ENCODE assay signal across 22 cellular contexts in genomic region chr13:23883255-23883654, GRCh38. TPM values are rescaled to one million over a fixed set of nuclear protein-coding genes. Genes with fewer than 3 reads are reported as not detected.
DNase-seq lines count a peak whose midpoint lies in the region; ATAC-seq and TF ChIP-seq lines count a peak whose summit lies in the region.
"Had no signal": no experiment of that assay in that cellular context is flagged by ENCODE, and none has a peak within 500 bp of the region (broad histone marks: within the 10 kb centered on the region; RNA-seq: fewer than 3 reads in every experiment).

No MANE protein-coding gene starts in this region.

- intact Hi-C loops in activated CD4-positive, alpha-beta T cell treated with anti-CD3 and anti-CD28 coated beads, Interleukin-2, amount 10 ng/mL, durations not matched to agents 24 days and 14 days (cut with micrococcal nuclease) = loop anchor here (10.0 kb wide), 1 partner anchor 88 kb away; no protein-coding TSS in a partner anchor

- no peak overlapping the region for H3K4me3 ChIP-seq in right atrium auricular region
- H3K4me3 ChIP-seq: BLaER1 treated with 17β-estradiol and CSF1 and Interleukin-3, amounts not matched to agents 10 nM and 100 nM; GM23338 had no signal

- H3K4me3 Mint-ChIP-seq in activated CD4-positive, alpha-beta T cell treated with anti-CD3 and anti-CD28 coated beads, Interleukin-2, amount 10 ng/mL, durations not matched to agents 24 days and 14 days = no peak overlapping the region
- H3K4me3 Mint-ChIP-seq: CD14-positive monocyte; CD4-positive, alpha-beta T cell; CD8-positive, alpha-beta memory T cell; GM23338; H9 had no signal

- H3K27me3 ChIP-seq in foreskin keratinocyte = no peaks in the 10 kb centered on the region
- no peaks in the 10 kb centered on the region for H3K27me3 ChIP-seq in right atrium auricular region
- H3K27me3 ChIP-seq: BE2C; BLaER1 treated with 17β-estradiol and CSF1 and Interleukin-3, amounts not matched to agents 10 nM and 100 nM had no signal

- peaks cover 16% of the 10 kb centered on the region for H3K36me3 ChIP-seq in right atrium auricular region

- H3K4me1 Mint-ChIP-seq in activated CD4-positive, alpha-beta T cell treated with anti-CD3 and anti-CD28 coated beads, Interleukin-2, amount 10 ng/mL, durations not matched to agents 24 days and 14 days = peaks cover 10% of the 10 kb centered on the region

- H3K9me3 Mint-ChIP-seq in activated CD4-positive, alpha-beta T cell treated with anti-CD3 and anti-CD28 coated beads, Interleukin-2, amount 10 ng/mL, durations not matched to agents 24 days and 14 days = no peaks in the 10 kb centered on the region
- H3K9me3 Mint-ChIP-seq: CD14-positive monocyte; CD4-positive, alpha-beta T cell; CD8-positive, alpha-beta memory T cell; GM23338; H9 had no signal

- H3K27me3 Mint-ChIP-seq in activated CD4-positive, alpha-beta T cell treated with anti-CD3 and anti-CD28 coated beads, Interleukin-2, amount 10 ng/mL, durations not matched to agents 24 days and 14 days = no peaks in the 10 kb centered on the region
- H3K27me3 Mint-ChIP-seq: CD4-positive, alpha-beta T cell; CD8-positive, alpha-beta memory T cell had no signal

- H3K9me3 ChIP-seq in right atrium auricular region = no peaks in the 10 kb centered on the region
- H3K9me3 ChIP-seq: BE2C; BLaER1 treated with 17β-estradiol and CSF1 and Interleukin-3, amounts not matched to agents 10 nM and 100 nM had no signal

- DNase-seq in activated CD4-positive, alpha-beta T cell treated with anti-CD3 and anti-CD28 coated beads, Interleukin-2, amount 10 ng/mL, durations not matched to agents 24 days and 14 days = peak; percentile 42
- DNase-seq in activated CD4-positive, alpha-beta T cell treated with anti-CD3 and anti-CD28 coated beads for 4 hours = no peak
- peak; percentile 44 for DNase-seq in midbrain (lab: John Stamatoyannopoulos, UW)
- DNase-seq in substantia nigra (lab: John Stamatoyannopoulos, UW) = no peak
- DNase-seq in foreskin keratinocyte = no peak
- DNase-seq in right atrium auricular region (ENCODE audit: low spot score) = no peak
- DNase-seq: BE2C; CD4-positive, alpha-beta T cell; CD8-positive, alpha-beta memory T cell; DMS 273 treated with DMSO at 0.1 percent for 48 hours; DMS79 treated with DMSO at 0.1 percent for 48 hours; GF-D8; H9 had no signal

- peaks cover 5% of the 10 kb centered on the region for H3K36me3 Mint-ChIP-seq in activated CD4-positive, alpha-beta T cell treated with anti-CD3 and anti-CD28 coated beads, Interleukin-2, amount 10 ng/mL, durations not matched to agents 24 days and 14 days (ENCODE audit: low read depth)

- no peak for ATAC-seq in foreskin keratinocyte
- no peak for ATAC-seq in HG03469 (IDR thresholded peaks at IDR 0.05; ENCODE audit: unreplicated experiment)
- ATAC-seq: GM23338, HCT116 had no signal

- H3K27ac ChIP-seq in substantia nigra (ENCODE audit: low read depth, low read length, poor library complexity, severe bottlenecking) = peak overlapping the region; percentile 49
- H3K27ac ChIP-seq in foreskin keratinocyte = no peak overlapping the region
- no peak overlapping the region for H3K27ac ChIP-seq in right atrium auricular region
- H3K27ac ChIP-seq: 22Rv1; BLaER1 treated with 17β-estradiol and CSF1 and Interleukin-3, amounts not matched to agents 10 nM and 100 nM had no signal

- no peak for TF ChIP-seq CTCF in foreskin keratinocyte (conservative IDR thresholded peaks at IDR 0.05)
- TF ChIP-seq CTCF in right atrium auricular region (IDR thresholded peaks at IDR 0.05) = no peak

- H3K27ac Mint-ChIP-seq in activated CD4-positive, alpha-beta T cell treated with anti-CD3 and anti-CD28 coated beads, Interleukin-2, amount 10 ng/mL, durations not matched to agents 24 days and 14 days = no peak overlapping the region
- H3K27ac Mint-ChIP-seq: CD14-positive monocyte; CD4-positive, alpha-beta T cell; CD8-positive, alpha-beta memory T cell; GM23338; H9 had no signal

- H3K4me1 ChIP-seq in foreskin keratinocyte (peaks cover 13% of the 10 kb centered on the region), right atrium auricular region (peaks cover 0 to 5% of the 10 kb centered on the region in 2 donors)
- H3K4me1 ChIP-seq: BE2C had no signal

RNA-seq across cellular contexts. Expression of gene MIPEP, which starts 5.9 kb away (rescaled TPM):
- total RNA-seq in activated CD4-positive, alpha-beta T cell treated with anti-CD3 and anti-CD28 coated beads, Interleukin-2, amount 10 ng/mL, durations not matched to agents 24 days and 14 days = 10.4 and 10.9 TPM in 2 replicates
- total RNA-seq in foreskin keratinocyte (23.7 and 29.2 TPM in 2 replicates), right atrium auricular region (100 to 1,000 TPM in 1 of 2 donors, 10 to 100 TPM in 1; 60.4 to 107 TPM)
- polyA plus RNA-seq in foreskin keratinocyte = 24.1 and 27.2 TPM in 2 replicates

RNA-seq across cellular contexts. Expression of gene C1QTNF9B, which starts 14.0 kb away (rescaled TPM):
- not detected in 2 replicates for total RNA-seq in activated CD4-positive, alpha-beta T cell treated with anti-CD3 and anti-CD28 coated beads, Interleukin-2, amount 10 ng/mL, durations not matched to agents 24 days and 14 days
- not detected in 2 replicates for total RNA-seq in foreskin keratinocyte
- polyA plus RNA-seq in foreskin keratinocyte = not detected in 2 replicates
- total RNA-seq in right atrium auricular region = 1 to 10 TPM in 1 of 2 donors, not detected in 1; 1.5 TPM
- total RNA-seq: CD4-positive, alpha-beta T cell; CD8-positive, alpha-beta memory T cell; Daoy; G401; H4; H9 had no signal
- polyA plus RNA-seq: CD14-positive monocyte; CD8-positive, alpha-beta memory T cell had no signal

Comparison
In these comparisons a context has a peak if more than half of its experiments do, and no peak if none do; other contexts are left out.
1. DNase-seq: peak in activated CD4-positive, alpha-beta T cell treated with anti-CD3 and anti-CD28 coated beads, Interleukin-2, amount 10 ng/mL, durations not matched to agents 24 days and 14 days (single experiment) and midbrain (single experiment); none in activated CD4-positive, alpha-beta T cell treated with anti-CD3 and anti-CD28 coated beads for 4 hours (0 of 2), substantia nigra (0 of 49), foreskin keratinocyte (0 of 2) and right atrium auricular region (single experiment).